Comparison of ENCODE assay signal across 8 cellular contexts in the genomic region with DNA sequence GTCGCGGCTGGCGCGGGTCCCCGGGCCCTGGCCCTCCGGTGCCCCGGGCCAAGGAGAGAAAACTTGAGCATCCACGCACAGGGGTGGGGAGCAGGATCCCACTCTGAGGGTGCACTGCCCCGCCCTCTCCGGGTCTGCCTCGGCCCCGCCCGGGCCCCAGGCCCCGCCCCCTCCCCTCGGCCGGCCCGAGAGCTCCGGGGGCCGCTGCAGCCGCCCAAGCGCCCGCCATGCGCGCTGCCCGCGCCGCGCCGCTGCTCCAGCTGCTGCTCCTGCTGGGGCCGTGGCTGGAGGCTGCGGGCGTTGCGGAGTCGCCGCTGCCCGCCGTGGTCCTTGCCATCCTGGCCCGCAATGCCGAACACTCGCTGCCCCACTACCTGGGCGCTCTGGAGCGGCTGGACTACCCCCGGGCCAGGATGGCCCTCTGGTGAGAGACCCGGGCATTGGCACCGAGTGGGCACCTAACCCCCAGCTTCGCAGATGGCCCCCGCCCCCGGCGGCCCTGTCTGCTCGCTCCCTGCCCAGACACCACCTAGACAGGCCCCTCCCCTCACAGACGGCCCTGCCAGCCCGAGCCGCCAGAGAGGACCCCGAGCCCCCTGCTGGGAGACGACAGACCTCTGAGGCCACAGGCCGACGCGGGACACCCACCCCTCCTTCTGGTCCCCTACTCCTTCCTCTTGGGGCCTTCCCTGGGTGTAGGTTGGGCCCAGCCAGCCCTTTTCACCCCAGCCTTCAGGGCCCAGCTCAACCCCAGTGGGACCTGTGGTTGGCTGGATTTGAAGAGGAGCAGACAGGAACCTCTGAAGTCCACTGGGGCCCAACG. TPM values are rescaled to one million over a fixed set of nuclear protein-coding genes. Genes with fewer than 3 reads are reported as not detected.
DNase-seq lines count a peak whose midpoint lies in the region; ATAC-seq and TF ChIP-seq lines count a peak whose summit lies in the region.

TSS of gene CERCAM (plus strand) at position 207 of the 823 bp plus-strand sequence. CDS start at position 228, 21 bp downstream.

- H3K27me3 ChIP-seq in gastroesophageal sphincter (peaks cover 11% of the 10 kb centered on the region), neutrophil (peaks cover 73% of the 10 kb centered on the region)

- H3K4me3 Mint-ChIP-seq in activated naive CD4-positive, alpha-beta T cell treated with anti-CD3 and anti-CD28 coated beads for 36 hours: peak within 1 kb of the TSS; percentile 67
- peak within 1 kb of the TSS; percentile 83 for H3K4me3 Mint-ChIP-seq in type B pancreatic cell

- H3K4me1 Mint-ChIP-seq in activated naive CD4-positive, alpha-beta T cell treated with anti-CD3 and anti-CD28 coated beads for 36 hours (ENCODE audit: low read depth): peaks cover 9% of the 10 kb centered on the region
- peaks cover 9% of the 10 kb centered on the region for H3K4me1 Mint-ChIP-seq in type B pancreatic cell (ENCODE audit: unreplicated experiment)

- H3K9me3 ChIP-seq in gastroesophageal sphincter: no peaks in the 10 kb centered on the region
- H3K9me3 ChIP-seq in neutrophil: no peaks in the 10 kb centered on the region

- no peak for TF ChIP-seq CTCF in gastroesophageal sphincter (IDR thresholded peaks at IDR 0.05)
- TF ChIP-seq CTCF in neutrophil (IDR thresholded peaks at IDR 0.05): no peak
- peak; percentile 46 for TF ChIP-seq CTCF in type B pancreatic cell (conservative IDR thresholded peaks at IDR 0.05)

- H3K4me3 ChIP-seq in gastroesophageal sphincter (peak within 1 kb of the TSS; percentile 64 to 78), neutrophil (ENCODE audit: low read depth in 1 of 2, low read length in 1 of 2) (peak within 1 kb of the TSS; percentile 74 to 81)

- H3K36me3 Mint-ChIP-seq in activated naive CD4-positive, alpha-beta T cell treated with anti-CD3 and anti-CD28 coated beads for 36 hours (ENCODE audit: low read depth): no peaks in the 10 kb centered on the region
- H3K36me3 Mint-ChIP-seq in type B pancreatic cell: no peaks in the 10 kb centered on the region

- H3K27me3 Mint-ChIP-seq in activated naive CD4-positive, alpha-beta T cell treated with anti-CD3 and anti-CD28 coated beads for 36 hours (ENCODE audit: low read depth): peaks cover 27% of the 10 kb centered on the region
- H3K27me3 Mint-ChIP-seq in type B pancreatic cell: peaks cover 7% of the 10 kb centered on the region

- TF ChIP-seq EP300 in gastroesophageal sphincter (IDR thresholded peaks at IDR 0.05): no peak

- no peak for DNase-seq in activated CD4-positive, CD25-positive, alpha-beta regulatory T cell (lab: John Stamatoyannopoulos, UW)
- DNase-seq in OCI-M1 (lab: John Stamatoyannopoulos, UW) (peak; percentile 56), type B pancreatic cell (ENCODE audit: extremely low spot score, unreplicated experiment) (peak; percentile 76)
- DNase-seq in activated naive CD4-positive, alpha-beta T cell treated with anti-CD3 and anti-CD28 coated beads for 36 hours: no peak

- peak; percentile 73 to 75 for ATAC-seq in activated CD4-positive, CD25-positive, alpha-beta regulatory T cell treated with anti-CD3 and anti-CD28 coated beads, Interleukin-2, amount 50 U/mL, for 24 hours
- ATAC-seq in HG02973 (IDR thresholded peaks at IDR 0.05; ENCODE audit: unreplicated experiment) (peak; percentile 39), gastroesophageal sphincter (peak; percentile 92)

- H3K36me3 ChIP-seq in gastroesophageal sphincter (peaks cover 0 to 33% of the 10 kb centered on the region in 2 donors), neutrophil (no peaks in the 10 kb centered on the region)

- H3K4me1 ChIP-seq in gastroesophageal sphincter (peaks cover 0 to 32% (median 14%) of the 10 kb centered on the region in 3 donors), neutrophil (ENCODE audit: control insufficient read depth in 1 of 2, insufficient read depth in 1 of 2, low read depth in 1 of 2, low read length in 1 of 2) (peaks cover 10 to 19% of the 10 kb centered on the region in 2 experiments)

- intact Hi-C loops in activated naive CD4-positive, alpha-beta T cell treated with anti-CD3 and anti-CD28 coated beads for 36 hours (cut with micrococcal nuclease): no loop called here

- H3K9me3 Mint-ChIP-seq in activated naive CD4-positive, alpha-beta T cell treated with anti-CD3 and anti-CD28 coated beads for 36 hours: no peaks in the 10 kb centered on the region
- no peaks in the 10 kb centered on the region for H3K9me3 Mint-ChIP-seq in type B pancreatic cell

- H3K27ac Mint-ChIP-seq in activated naive CD4-positive, alpha-beta T cell treated with anti-CD3 and anti-CD28 coated beads for 36 hours: no peak within 1 kb of the TSS
- peak within 1 kb of the TSS; percentile 79 for H3K27ac Mint-ChIP-seq in type B pancreatic cell

- TF ChIP-seq POLR2A in gastroesophageal sphincter (IDR thresholded peaks at IDR 0.05): no peak

- CTCF ChIA-PET in activated naive CD4-positive, alpha-beta T cell treated with anti-CD3 and anti-CD28 coated beads for 36 hours (lab: Charles Lee): interaction anchor here (0.7 to 2.4 kb wide), 8 partner anchors 11 to 244 kb away, joined by 3 to 16 read pairs (median 4); partner anchors contain the start of gene URM1

- H3K27ac ChIP-seq in gastroesophageal sphincter: peak within 1 kb of the TSS in 3 of 4 donors; percentile 78 to 88 (median 88)
- H3K27ac ChIP-seq in neutrophil: no peak within 1 kb of the TSS

- 0% methylated on average over 2 of the region's 59 CpGs; no CpG with 5 or more reads in 1 of the 2 donors for WGBS in gastroesophageal sphincter (ENCODE audit: low coverage in 1 of 2), 2 donors

RNA-seq across cellular contexts. Expression of gene CERCAM, which starts in this region (rescaled TPM):
- total RNA-seq in activated naive CD4-positive, alpha-beta T cell treated with anti-CD3 and anti-CD28 coated beads for 36 hours: under 1 TPM; 0.33 to 0.57 TPM
- 10 to 100 TPM; 18.0 to 30.0 (median 28.1) TPM for total RNA-seq in gastroesophageal sphincter
- total RNA-seq in type B pancreatic cell (ENCODE audit: low replicate concordance): 47.3 and 60.8 TPM in 2 replicates

Comparison
In these comparisons a context has a peak if more than half of its experiments do, and no peak if none do; other contexts are left out.
1. RNA of gene CERCAM (total RNA-seq): 47.3 to 60.8 TPM in type B pancreatic cell and 18.0 to 30.0 TPM in gastroesophageal sphincter; 0.33 to 0.57 TPM in activated naive CD4-positive, alpha-beta T cell treated with anti-CD3 and anti-CD28 coated beads for 36 hours; every median in the first group is over 10 times any median in the second.
2. ATAC-seq: peak in every context shown above with its lines; median percentile 92 in gastroesophageal sphincter; 74 in activated CD4-positive, CD25-positive, alpha-beta regulatory T cell treated with anti-CD3 and anti-CD28 coated beads, Interleukin-2, amount 50 U/mL, for 24 hours; 39 in HG02973.
3. DNase-seq: peak in OCI-M1 (single experiment) and type B pancreatic cell (single experiment); none in activated CD4-positive, CD25-positive, alpha-beta regulatory T cell (0 of 4) and activated naive CD4-positive, alpha-beta T cell treated with anti-CD3 and anti-CD28 coated beads for 36 hours (single experiment).